In the genomic region with DNA sequence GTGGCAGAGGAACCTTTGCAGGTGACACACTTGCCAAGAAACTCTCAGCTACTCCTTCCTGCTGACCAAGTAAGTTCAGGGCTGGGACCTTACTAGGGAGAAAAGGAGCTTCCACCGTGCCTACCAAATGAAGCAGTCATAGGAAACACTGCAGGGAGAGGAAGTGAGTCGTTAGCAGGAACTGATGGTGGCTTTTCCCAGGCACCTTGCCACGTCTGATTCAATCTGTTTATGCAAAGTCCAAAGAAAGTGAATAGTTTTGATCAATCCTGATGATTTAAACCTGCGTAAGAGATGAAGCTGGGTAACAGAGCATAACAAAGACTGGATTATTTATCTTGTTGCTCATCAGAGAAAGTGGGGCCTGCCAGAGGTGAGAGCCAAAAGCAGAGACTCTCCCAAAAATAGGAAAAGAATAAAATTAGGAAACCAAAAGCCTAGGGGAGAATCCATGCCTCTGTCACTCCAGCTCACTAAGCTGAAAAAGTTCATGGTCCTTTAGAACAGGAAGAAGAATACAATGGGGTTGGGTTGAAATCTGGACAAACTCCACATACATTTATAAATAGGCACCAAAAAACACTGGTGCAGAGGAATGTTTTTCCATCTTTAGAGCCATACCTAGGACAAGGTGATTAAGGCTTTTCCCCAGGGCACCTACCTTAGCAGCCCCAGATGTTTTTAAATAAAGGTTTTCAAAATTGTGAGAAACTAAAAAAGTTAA, we compare ENCODE assay signal across 8 cellular contexts. TPM values are rescaled to one million over a fixed set of nuclear protein-coding genes. Genes with fewer than 3 reads are reported as not detected.
DNase-seq lines count a peak whose midpoint lies in the region; ATAC-seq and TF ChIP-seq lines count a peak whose summit lies in the region.

No MANE protein-coding gene starts in this region.

- H3K9ac ChIP-seq in GM23248 = peak overlapping the region; percentile 63

- H3K9me2 ChIP-seq in GM23248 (ENCODE audit: insufficient read depth) = no peaks in the 10 kb centered on the region

- H3K4me3 ChIP-seq in GM23248 (no peak overlapping the region), fibroblast of the aortic adventitia (ENCODE audit: low read depth, low read length) (peak overlapping the region; percentile 37), gastrocnemius medialis (no peak overlapping the region)

- H3K9me3 ChIP-seq in GM23248 (ENCODE audit: low read depth) = no peaks in the 10 kb centered on the region
- no peaks in the 10 kb centered on the region for H3K9me3 ChIP-seq in gastrocnemius medialis

- H3K79me2 ChIP-seq in GM23248 (ENCODE audit: insufficient read depth) = no peaks in the 10 kb centered on the region

- H3K27ac ChIP-seq in GM23248 (peak overlapping the region; percentile 88), gastrocnemius medialis (peak overlapping the region; percentile 64 to 76 (median 72))

- H3K27me3 ChIP-seq in GM23248 (replicated peaks; ENCODE audit: insufficient read depth) = no peaks in the 10 kb centered on the region
- no peaks in the 10 kb centered on the region for H3K27me3 ChIP-seq in gastrocnemius medialis

- TF ChIP-seq CTCF in fibroblast of the aortic adventitia (IDR thresholded peaks at IDR 0.05; ENCODE audit: insufficient read depth, low read length) = no peak
- no peak for TF ChIP-seq CTCF in gastrocnemius medialis (IDR thresholded peaks at IDR 0.05 in 4 of 5, conservative IDR thresholded peaks at IDR 0.05 in 1 of 5)

- intact Hi-C loops in gastrocnemius medialis (cut with DNase I; ENCODE audit: low total_unique reads) = no loop called here

- in situ Hi-C loops in GM23248 (cut with MboI) = no loop called here
- in situ Hi-C loops in gastrocnemius medialis (cut with MboI; ENCODE audit: low sequenced_read_pairs in 4 of 4) = no loop called here

- ATAC-seq in SK-N-SH treated with all-trans-retinoic acid at 6 μM for 48 hours (peak; percentile 75), gastrocnemius medialis (peak; percentile 51 to 53)

- H3K36me3 ChIP-seq in GM23248 (ENCODE audit: low read depth) (no peaks in the 10 kb centered on the region), gastrocnemius medialis (no peaks in the 10 kb centered on the region)

- peak; percentile 97 for DNase-seq in GM23248
- DNase-seq in fibroblast of the aortic adventitia (ENCODE audit: low read depth) = peak; percentile 97
- DNase-seq in gastrocnemius medialis = peak in 1 of 2 donors; percentile 26
- DNase-seq in epidermal melanocyte (ENCODE audit: insufficient read length, low spot score) = no peak
- DNase-seq in AG08396 (ENCODE audit: low spot score) = no peak
- no peak for DNase-seq in NCI-H526 treated with DMSO at 0.1 percent for 48 hours (lab: John Stamatoyannopoulos, UW)
- DNase-seq in retina = no peak

- WGBS in GM23248 (ENCODE audit: low coverage in 1 of 2, low lambda C conversion rate in 2 of 2, missing lambda C conversion rate in 2 of 2), 2 experiments = 0% methylated on average over 4 of the region's 4 CpGs

- H3K4me2 ChIP-seq in GM23248 (ENCODE audit: unreplicated experiment) = peak overlapping the region; percentile 64

- H3K4me1 ChIP-seq in GM23248 (ENCODE audit: insufficient read depth) (peaks cover 29% of the 10 kb centered on the region), gastrocnemius medialis (peaks cover 25 to 28% of the 10 kb centered on the region in 2 donors)

- H2AFZ ChIP-seq in GM23248 = no peak overlapping the region

- peaks cover 35% of the 10 kb centered on the region for H3F3A ChIP-seq in GM23248 (ENCODE audit: insufficient read depth)

- no peak for TF ChIP-seq POLR2A in gastrocnemius medialis (IDR thresholded peaks at IDR 0.05)

- no peaks in the 10 kb centered on the region for H4K20me1 ChIP-seq in GM23248 (ENCODE audit: insufficient read depth)

TF ChIP-seq in SK-N-SH treated with all-trans-retinoic acid at 6 μM for 48 hours, 23 proteins besides CTCF, POLR2A, EP300 and RAD21:
- TF ChIP-seq ZC3H10 (CRISPR knock-in tag; IDR thresholded peaks at IDR 0.05) = 0 out of 2 replicates have a peak, but pooled peaks have one; percentile 20
- no peak for TF ChIP-seq ZFP30 (CRISPR knock-in tag; IDR thresholded peaks at IDR 0.05)
- TF ChIP-seq ZNF70 (CRISPR knock-in tag; IDR thresholded peaks at IDR 0.05) = no peak
- peak; percentile 15; the same call in 1 of the 2 replicates for TF ChIP-seq ZFP3 (CRISPR knock-in tag; IDR thresholded peaks at IDR 0.05)
- TF ChIP-seq, protein P1, sequence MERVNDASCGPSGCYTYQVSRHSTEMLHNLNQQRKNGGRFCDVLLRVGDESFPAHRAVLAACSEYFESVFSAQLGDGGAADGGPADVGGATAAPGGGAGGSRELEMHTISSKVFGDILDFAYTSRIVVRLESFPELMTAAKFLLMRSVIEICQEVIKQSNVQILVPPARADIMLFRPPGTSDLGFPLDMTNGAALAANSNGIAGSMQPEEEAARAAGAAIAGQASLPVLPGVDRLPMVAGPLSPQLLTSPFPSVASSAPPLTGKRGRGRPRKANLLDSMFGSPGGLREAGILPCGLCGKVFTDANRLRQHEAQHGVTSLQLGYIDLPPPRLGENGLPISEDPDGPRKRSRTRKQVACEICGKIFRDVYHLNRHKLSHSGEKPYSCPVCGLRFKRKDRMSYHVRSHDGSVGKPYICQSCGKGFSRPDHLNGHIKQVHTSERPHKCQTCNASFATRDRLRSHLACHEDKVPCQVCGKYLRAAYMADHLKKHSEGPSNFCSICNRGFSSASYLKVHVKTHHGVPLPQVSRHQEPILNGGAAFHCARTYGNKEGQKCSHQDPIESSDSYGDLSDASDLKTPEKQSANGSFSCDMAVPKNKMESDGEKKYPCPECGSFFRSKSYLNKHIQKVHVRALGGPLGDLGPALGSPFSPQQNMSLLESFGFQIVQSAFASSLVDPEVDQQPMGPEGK (CRISPR knock-in tag; IDR thresholded peaks at IDR 0.05; ENCODE audit: borderline replicate concordance) = no peak
- no peak for TF ChIP-seq ARNTL (CRISPR knock-in tag; IDR thresholded peaks at IDR 0.05; ENCODE audit: borderline replicate concordance, low read depth)
- no peak for TF ChIP-seq OSR1 (CRISPR knock-in tag; IDR thresholded peaks at IDR 0.05)

RNA-seq across cellular contexts. Expression of a gene that starts 9.3 kb away (rescaled TPM):
- 94.3 and 95.8 TPM in 2 replicates for total RNA-seq in GM23248 (2014; rRNA removed; shearing (Covaris generic))
- polyA plus RNA-seq in GM23248 (2016; fragmentation: Nextera tagmentation; extraction: Ambion mirVana) = 87.0 and 99.9 TPM in 2 replicates
- total RNA-seq in fibroblast of the aortic adventitia (ENCODE audit: low replicate concordance) (31.2 and 60.2 TPM in 2 replicates), gastrocnemius medialis (10 to 100 TPM; 47.9 to 81.0 (median 77.9) TPM)

RNA-seq across cellular contexts. Expression of a gene that starts 34.2 kb away (rescaled TPM):
- 7.5 and 9.5 TPM in 2 replicates for total RNA-seq in GM23248 (2014; rRNA removed; shearing (Covaris generic))
- 4.5 and 4.9 TPM in 2 replicates for polyA plus RNA-seq in GM23248 (2016; fragmentation: Nextera tagmentation; extraction: Ambion mirVana)
- total RNA-seq in fibroblast of the aortic adventitia (ENCODE audit: low replicate concordance) (0.41 and 0.90 TPM in 2 replicates), gastrocnemius medialis (10 to 100 TPM in 3 of 4 donors, 1 to 10 TPM in 1; 5.3 to 22.2 (median 17.6) TPM)

RNA-seq across cellular contexts. Expression of a gene that starts 47.8 kb away (rescaled TPM):
- not detected in 2 replicates for total RNA-seq in GM23248 (2014; rRNA removed; shearing (Covaris generic))
- not detected in 2 replicates for polyA plus RNA-seq in GM23248 (2016; fragmentation: Nextera tagmentation; extraction: Ambion mirVana)
- total RNA-seq in fibroblast of the aortic adventitia (ENCODE audit: low replicate concordance) (not detected in 2 replicates), gastrocnemius medialis (not detected)

Comparison
In these comparisons a context has a peak if more than half of its experiments do, and no peak if none do; other contexts are left out.
1. DNase-seq: peak in GM23248 (single experiment) and fibroblast of the aortic adventitia (single experiment); none in epidermal melanocyte (single experiment), AG08396 (single experiment), NCI-H526 treated with DMSO at 0.1 percent for 48 hours (single experiment) and retina (single experiment).